ENCODE assay signal across 8 cellular contexts in genomic region chr5:88863523-88863922, GRCh38.
"Had no signal": no experiment of that assay in that cellular context is flagged by ENCODE, and none has a peak within 500 bp of the region (broad histone marks: within the 10 kb centered on the region; RNA-seq: fewer than 3 reads in every experiment).

No MANE protein-coding gene starts in this region.

- H3K4me3 ChIP-seq: GM23338 had no signal

- DNase-seq: H9, HCEC 1CT, IMR-90, KBM-7 had no signal

- H2AFZ ChIP-seq: GM23338 had no signal

- H3K27ac Mint-ChIP-seq: GM23338, H9 had no signal

- H3K4me2 ChIP-seq: GM23338 had no signal

- ATAC-seq: GM23338 had no signal

- H3K9me3 Mint-ChIP-seq: GM23338, H9 had no signal

- H3K4me1 Mint-ChIP-seq: GM23338, H9 had no signal

- FAIRE-seq: H1, H54, HTR-8/SVneo had no signal

- H3K4me3 Mint-ChIP-seq: GM23338, H9 had no signal
